ENCODE assay signal across 26 cellular contexts in the genomic region with DNA sequence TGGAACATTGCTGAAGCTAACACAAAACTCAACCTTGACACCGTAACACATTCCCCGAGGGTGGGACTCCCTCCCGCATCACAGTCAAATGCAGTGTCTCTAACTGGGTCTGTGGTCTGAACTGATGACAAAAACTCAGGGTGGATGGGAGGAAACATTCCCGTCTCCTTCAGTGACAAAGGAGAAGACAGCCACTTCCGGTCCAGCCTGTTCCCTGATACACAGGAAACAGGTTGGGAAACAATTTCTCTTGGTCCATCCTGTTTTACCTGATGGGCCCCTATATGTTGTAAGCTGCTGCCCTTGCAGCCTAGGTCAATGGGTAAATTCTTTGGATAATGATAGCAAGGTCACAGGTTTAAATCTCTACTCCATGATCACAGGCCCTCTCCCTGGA. TPM values are rescaled to one million over a fixed set of nuclear protein-coding genes. Genes with fewer than 3 reads are reported as not detected.
A peak's percentile ranks its signal among the peaks of the same experiment; 100 is the strongest.
DNase-seq lines count a peak whose midpoint lies in the region; FAIRE-seq and TF ChIP-seq lines count a peak whose summit lies in the region.
"Had no signal": no experiment of that assay in that cellular context is flagged by ENCODE, and none has a peak within 500 bp of the region (broad histone marks: within the 10 kb centered on the region; RNA-seq: fewer than 3 reads in every experiment).

No MANE protein-coding gene starts in this region.

- DNase-seq in SIG-M5 treated with dmso at 0.1 percent for 504 hours (lab: John Stamatoyannopoulos, UW; ENCODE audit: unreplicated experiment) (peak; percentile 10), SIG-M5 (lab: John Stamatoyannopoulos, UW) (no peak), endothelial cell (ENCODE audit: low spot score) (no peak), islet precursor cell (peak; percentile 81), type B pancreatic cell (ENCODE audit: extremely low spot score, unreplicated experiment) (no peak), MM.1S (no peak), H54 (ENCODE audit: insufficient read length, low spot score) (no peak), HTR-8/SVneo (ENCODE audit: insufficient read length, low spot score) (no peak)
- DNase-seq: CD4-positive, alpha-beta memory T cell; DND-41; GDM1; GOT3; MV-4-11; NCI-H1436; NCI-H2029; NCI-H2171; NCI-H446 treated with DMSO at 0.1 percent for 48 hours; NK-92 treated with Interleukin-12 subunit alpha and Interleukin-12 subunit beta, amount 100 ng/mL, for 24 hours had no signal

- H3K9ac ChIP-seq in MM.1S (ENCODE audit: low read length): no peak overlapping the region
- H3K9ac ChIP-seq: SK-N-SH had no signal

- no peak overlapping the region for H3K4me2 ChIP-seq in MM.1S (ENCODE audit: low read depth, low read length)
- H3K4me2 ChIP-seq: SK-N-SH had no signal

- H3K27ac ChIP-seq in MM.1S (ENCODE audit: low read length): no peak overlapping the region
- H3K27ac ChIP-seq: 22Rv1 had no signal

- H3K9me2 ChIP-seq in MM.1S (replicated peaks; ENCODE audit: insufficient read depth, low read length): no peaks in the 10 kb centered on the region
- H3K9me2 ChIP-seq: SK-N-SH had no signal

- FAIRE-seq in H54 (lab: Jason Lieb, UNC): no peak
- no peak for FAIRE-seq in HTR-8/SVneo (lab: Jason Lieb, UNC)
- FAIRE-seq: D721Med, GM12878, GM18507 had no signal

- H3K36me3 Mint-ChIP-seq in endothelial cell (ENCODE audit: low read depth, unreplicated experiment) (no peaks in the 10 kb centered on the region), type B pancreatic cell (peaks cover 8% of the 10 kb centered on the region)
- H3K36me3 Mint-ChIP-seq: IgD-negative memory B cell had no signal

- H3K9me3 Mint-ChIP-seq in endothelial cell (ENCODE audit: unreplicated experiment): no peaks in the 10 kb centered on the region
- peaks cover 4% of the 10 kb centered on the region for H3K9me3 Mint-ChIP-seq in type B pancreatic cell
- H3K9me3 Mint-ChIP-seq: CD4-positive, alpha-beta memory T cell; IgD-negative memory B cell had no signal

- no peak overlapping the region for H3K4me3 ChIP-seq in MM.1S (ENCODE audit: low read length)
- H3K4me3 ChIP-seq: GM12878 had no signal

- H3K4me1 ChIP-seq in MM.1S (ENCODE audit: low read length): no peaks in the 10 kb centered on the region

- H3K4me3 Mint-ChIP-seq in endothelial cell (ENCODE audit: unreplicated experiment): no peak overlapping the region
- H3K4me3 Mint-ChIP-seq in type B pancreatic cell: no peak overlapping the region
- H3K4me3 Mint-ChIP-seq: CD4-positive, alpha-beta memory T cell; IgD-negative memory B cell had no signal

- no peaks in the 10 kb centered on the region for H3K36me3 ChIP-seq in MM.1S (replicated peaks; ENCODE audit: insufficient read depth, low read length)

- H3K27me3 ChIP-seq in MM.1S (replicated peaks; ENCODE audit: insufficient read depth, low read length): no peaks in the 10 kb centered on the region

- H3K27ac Mint-ChIP-seq in endothelial cell (ENCODE audit: unreplicated experiment) (peak overlapping the region; percentile 74), type B pancreatic cell (peak overlapping the region; percentile 93)

- H3K9me3 ChIP-seq in MM.1S (replicated peaks; ENCODE audit: insufficient read depth, low read length): no peaks in the 10 kb centered on the region
- H3K9me3 ChIP-seq: SK-N-SH had no signal

- no peaks in the 10 kb centered on the region for H4K20me1 ChIP-seq in MM.1S (ENCODE audit: insufficient read depth, low read length)

- H3K79me2 ChIP-seq in MM.1S (ENCODE audit: low read length): no peaks in the 10 kb centered on the region

- TF ChIP-seq POLR2A in H54 (IDR thresholded peaks at IDR 0.05; ENCODE audit: low read depth, low read length): no peak

- peaks cover 42% of the 10 kb centered on the region for H3K4me1 Mint-ChIP-seq in endothelial cell (ENCODE audit: unreplicated experiment)
- peaks cover 11% of the 10 kb centered on the region for H3K4me1 Mint-ChIP-seq in type B pancreatic cell (ENCODE audit: unreplicated experiment)

- H2AFZ ChIP-seq in MM.1S (ENCODE audit: low read length): no peak overlapping the region

- H3F3A ChIP-seq in MM.1S (ENCODE audit: insufficient read depth, low read length): no peaks in the 10 kb centered on the region

- H3K27me3 Mint-ChIP-seq in endothelial cell (ENCODE audit: unreplicated experiment) (peaks cover 4% of the 10 kb centered on the region), type B pancreatic cell (no peaks in the 10 kb centered on the region)
- H3K27me3 Mint-ChIP-seq: CD4-positive, alpha-beta memory T cell; IgD-negative memory B cell had no signal

- TF ChIP-seq CTCF in endothelial cell (IDR thresholded peaks at IDR 0.05; ENCODE audit: unreplicated experiment): no peak
- no peak for TF ChIP-seq CTCF in type B pancreatic cell (conservative IDR thresholded peaks at IDR 0.05)
- TF ChIP-seq CTCF in MM.1S (IDR thresholded peaks at IDR 0.05; ENCODE audit: low read length): no peak

RNA-seq across cellular contexts. Expression of a gene that starts 20.4 kb away (rescaled TPM):
- total RNA-seq in endothelial cell (ENCODE audit: unreplicated experiment) (not detected), type B pancreatic cell (ENCODE audit: low replicate concordance) (5.2 and 11.3 TPM in 2 replicates)
- total RNA-seq: CD4-positive, alpha-beta memory T cell; GM12878; LHCN-M2; OCI-LY7 had no signal

RNA-seq across cellular contexts. Expression of a gene that starts 41.0 kb away (rescaled TPM):
- not detected for total RNA-seq in endothelial cell (ENCODE audit: unreplicated experiment)
- total RNA-seq in type B pancreatic cell (ENCODE audit: low replicate concordance): 0.14 TPM in 1 of 2 replicates, not detected in the other
- total RNA-seq: CD4-positive, alpha-beta memory T cell; GM12878; OCI-LY7 had no signal

RNA-seq across cellular contexts. Expression of a gene that starts 45.3 kb away (rescaled TPM):
- total RNA-seq in endothelial cell (ENCODE audit: unreplicated experiment) (27.5 TPM), type B pancreatic cell (ENCODE audit: low replicate concordance) (58.2 and 61.1 TPM in 2 replicates)

Comparison
In these comparisons a context has a peak if more than half of its experiments do, and no peak if none do; other contexts are left out.
1. DNase-seq: peak in SIG-M5 treated with dmso at 0.1 percent for 504 hours (single experiment) and islet precursor cell (single experiment); none in SIG-M5 (single experiment), endothelial cell (single experiment), type B pancreatic cell (single experiment), MM.1S (single experiment), H54 (single experiment) and HTR-8/SVneo (single experiment).